In genomic region chr5:163565931-163566608, GRCh38 we compare ENCODE assay signal across 8 cellular contexts.
DNase-seq lines count a peak whose midpoint lies in the region; ATAC-seq and TF ChIP-seq lines count a peak whose summit lies in the region.

No MANE protein-coding gene starts in this region.

- peaks cover 77% of the 10 kb centered on the region for H3K27me3 Mint-ChIP-seq in activated T-cell treated with anti-CD3 and anti-CD28 coated beads, Interleukin-2, amount 50 U/mL, for 24 hours
- H3K27me3 Mint-ChIP-seq in neural crest cell (ENCODE audit: low read depth) = peaks cover 72% of the 10 kb centered on the region

- TF ChIP-seq CTCF in neural crest cell (conservative IDR thresholded peaks at IDR 0.05) = no peak

- DNase-seq in COLO668 (lab: John Stamatoyannopoulos, UW; ENCODE audit: unreplicated experiment) (peak; percentile 9), fibroblast of peridontal ligament (ENCODE audit: extremely low read depth) (peak; percentile 25), neural crest cell (ENCODE audit: low read depth, low spot score) (peak; percentile 12), RPMI8226 (no peak), NCI-H1930 (lab: John Stamatoyannopoulos, UW) (no peak)
- DNase-seq in activated T-cell treated with anti-CD3 and anti-CD28 coated beads, Interleukin-2, amount 50 U/mL, for 24 hours = peak; percentile 47

- peak; percentile 65 for ATAC-seq in GM19455 (IDR thresholded peaks at IDR 0.05; ENCODE audit: unreplicated experiment)
- ATAC-seq in HG03565 (IDR thresholded peaks at IDR 0.05; ENCODE audit: unreplicated experiment) = peak; percentile 54

- H3K9me3 Mint-ChIP-seq in activated T-cell treated with anti-CD3 and anti-CD28 coated beads, Interleukin-2, amount 50 U/mL, for 24 hours = no peaks in the 10 kb centered on the region
- no peaks in the 10 kb centered on the region for H3K9me3 Mint-ChIP-seq in neural crest cell

- H3K36me3 Mint-ChIP-seq in activated T-cell treated with anti-CD3 and anti-CD28 coated beads, Interleukin-2, amount 50 U/mL, for 24 hours (ENCODE audit: low read depth) = no peaks in the 10 kb centered on the region
- no peaks in the 10 kb centered on the region for H3K36me3 Mint-ChIP-seq in neural crest cell (ENCODE audit: low read depth)

- H3K4me1 Mint-ChIP-seq in activated T-cell treated with anti-CD3 and anti-CD28 coated beads, Interleukin-2, amount 50 U/mL, for 24 hours (ENCODE audit: low read depth) = peaks cover 30% of the 10 kb centered on the region
- peaks cover 48% of the 10 kb centered on the region for H3K4me1 Mint-ChIP-seq in neural crest cell

- H3K4me3 Mint-ChIP-seq in activated T-cell treated with anti-CD3 and anti-CD28 coated beads, Interleukin-2, amount 50 U/mL, for 24 hours = peak overlapping the region; percentile 66
- peak overlapping the region; percentile 68 for H3K4me3 Mint-ChIP-seq in neural crest cell

- no peak overlapping the region for H3K27ac Mint-ChIP-seq in activated T-cell treated with anti-CD3 and anti-CD28 coated beads, Interleukin-2, amount 50 U/mL, for 24 hours
- no peak overlapping the region for H3K27ac Mint-ChIP-seq in neural crest cell (ENCODE audit: unreplicated experiment)

Comparison
In these comparisons a context has a peak if more than half of its experiments do, and no peak if none do; other contexts are left out.
1. DNase-seq: peak in COLO668 (single experiment), activated T-cell treated with anti-CD3 and anti-CD28 coated beads, Interleukin-2, amount 50 U/mL, for 24 hours (single experiment), fibroblast of peridontal ligament (single experiment) and neural crest cell (single experiment); none in RPMI8226 (single experiment) and NCI-H1930 (0 of 2).